Comparison of ENCODE assay signal across 22 cellular contexts in genomic region chr2:238489896-238490295, GRCh38.
DNase-seq lines count a peak whose midpoint lies in the region; ATAC-seq and TF ChIP-seq lines count a peak whose summit lies in the region.
"Had no signal": no experiment of that assay in that cellular context is flagged by ENCODE, and none has a peak within 500 bp of the region (broad histone marks: within the 10 kb centered on the region; RNA-seq: fewer than 3 reads in every experiment).

No MANE protein-coding gene starts in this region.

- TF ChIP-seq EP300 in esophagus muscularis mucosa (IDR thresholded peaks at IDR 0.05): no peak

- ATAC-seq in activated naive CD8-positive, alpha-beta T cell treated with anti-CD3 and anti-CD28 coated beads, Interleukin-2, amount 10 ng/mL, durations not matched to agents 7 days and 5 days (ENCODE audit: low read depth): no peak
- ATAC-seq in activated naive CD8-positive, alpha-beta T cell treated with anti-CD3 and anti-CD28 coated beads, Interleukin-2, amount 50 U/mL, for 24 hours: no peak
- ATAC-seq: GM12878, HCT116 had no signal

- H3K4me3 Mint-ChIP-seq in activated naive CD8-positive, alpha-beta T cell treated with anti-CD3 and anti-CD28 coated beads, Interleukin-2, amount 10 ng/mL, durations not matched to agents 7 days and 5 days: no peak overlapping the region
- no peak overlapping the region for H3K4me3 Mint-ChIP-seq in activated naive CD8-positive, alpha-beta T cell treated with anti-CD3 and anti-CD28 coated beads, Interleukin-2, amount 50 U/mL, for 24 hours
- H3K4me3 Mint-ChIP-seq in osteocyte (ENCODE audit: unreplicated experiment): no peak overlapping the region
- H3K4me3 Mint-ChIP-seq: CD4-positive, CD25-positive, alpha-beta regulatory T cell; CD8-positive, alpha-beta memory T cell; HFFc6 had no signal

- no peak overlapping the region for H3K27ac ChIP-seq in esophagus muscularis mucosa (replicated peaks in 1 of 4)
- H3K27ac ChIP-seq: HL-60 had no signal

- no peaks in the 10 kb centered on the region for H3K4me1 ChIP-seq in esophagus muscularis mucosa
- H3K4me1 ChIP-seq: BE2C had no signal

- H3K27ac Mint-ChIP-seq in activated naive CD8-positive, alpha-beta T cell treated with anti-CD3 and anti-CD28 coated beads, Interleukin-2, amount 10 ng/mL, durations not matched to agents 7 days and 5 days: no peak overlapping the region
- H3K27ac Mint-ChIP-seq in activated naive CD8-positive, alpha-beta T cell treated with anti-CD3 and anti-CD28 coated beads, Interleukin-2, amount 50 U/mL, for 24 hours: no peak overlapping the region
- no peak overlapping the region for H3K27ac Mint-ChIP-seq in osteocyte (ENCODE audit: unreplicated experiment)
- H3K27ac Mint-ChIP-seq: CD4-positive, CD25-positive, alpha-beta regulatory T cell; CD8-positive, alpha-beta memory T cell; HFFc6 had no signal

- POLR2A ChIA-PET in activated naive CD8-positive, alpha-beta T cell treated with anti-CD3 and anti-CD28 coated beads, Interleukin-2, amount 10 ng/mL, durations not matched to agents 7 days and 5 days (lab: Charles Lee): no interaction called here

- no peaks in the 10 kb centered on the region for H3K9me3 ChIP-seq in esophagus muscularis mucosa
- H3K9me3 ChIP-seq: BE2C had no signal

- peak; percentile 9 for DNase-seq in activated naive CD8-positive, alpha-beta T cell treated with anti-CD3 and anti-CD28 coated beads, Interleukin-2, amount 10 ng/mL, durations not matched to agents 7 days and 5 days
- DNase-seq in activated naive CD8-positive, alpha-beta T cell treated with anti-CD3 and anti-CD28 coated beads, Interleukin-2, amount 50 U/mL, for 24 hours: no peak
- DNase-seq in esophagus muscularis mucosa (ENCODE audit: extremely low spot score): peak; percentile 81
- peak; percentile 59 for DNase-seq in osteocyte (ENCODE audit: extremely low spot score, unreplicated experiment)
- DNase-seq in NCI-H1694 (lab: John Stamatoyannopoulos, UW): no peak
- no peak for DNase-seq in NCI-H2196 treated with DMSO at 0.1 percent for 48 hours (lab: John Stamatoyannopoulos, UW; ENCODE audit: unreplicated experiment)
- DNase-seq: ACHN; BE2C; C1 segment of cervical spinal cord; CD4-positive, CD25-positive, alpha-beta regulatory T cell; COR-L47; DMS 273 treated with DMSO at 0.1 percent for 48 hours; DMS53; DND-41; EL; GOT3; H7; HFFc6 had no signal

- intact Hi-C loops in esophagus muscularis mucosa (cut with DNase I): no loop called here

- H3K4me3 ChIP-seq in esophagus muscularis mucosa: no peak overlapping the region
- H3K4me3 ChIP-seq: GM12878 had no signal

- H3K27me3 Mint-ChIP-seq in activated naive CD8-positive, alpha-beta T cell treated with anti-CD3 and anti-CD28 coated beads, Interleukin-2, amount 10 ng/mL, durations not matched to agents 7 days and 5 days: no peaks in the 10 kb centered on the region
- no peaks in the 10 kb centered on the region for H3K27me3 Mint-ChIP-seq in activated naive CD8-positive, alpha-beta T cell treated with anti-CD3 and anti-CD28 coated beads, Interleukin-2, amount 50 U/mL, for 24 hours
- peaks cover 6% of the 10 kb centered on the region for H3K27me3 Mint-ChIP-seq in osteocyte (ENCODE audit: unreplicated experiment)

- TF ChIP-seq POLR2A in esophagus muscularis mucosa (IDR thresholded peaks at IDR 0.05; ENCODE audit: low read depth): no peak

- peaks cover 2% of the 10 kb centered on the region for H3K36me3 Mint-ChIP-seq in activated naive CD8-positive, alpha-beta T cell treated with anti-CD3 and anti-CD28 coated beads, Interleukin-2, amount 10 ng/mL, durations not matched to agents 7 days and 5 days
- H3K36me3 Mint-ChIP-seq in activated naive CD8-positive, alpha-beta T cell treated with anti-CD3 and anti-CD28 coated beads, Interleukin-2, amount 50 U/mL, for 24 hours (ENCODE audit: low read depth): no peaks in the 10 kb centered on the region
- no peaks in the 10 kb centered on the region for H3K36me3 Mint-ChIP-seq in osteocyte (ENCODE audit: unreplicated experiment)
- H3K36me3 Mint-ChIP-seq: CD4-positive, CD25-positive, alpha-beta regulatory T cell; CD8-positive, alpha-beta memory T cell had no signal

- no peaks in the 10 kb centered on the region for H3K9me3 Mint-ChIP-seq in activated naive CD8-positive, alpha-beta T cell treated with anti-CD3 and anti-CD28 coated beads, Interleukin-2, amount 10 ng/mL, durations not matched to agents 7 days and 5 days
- H3K9me3 Mint-ChIP-seq in activated naive CD8-positive, alpha-beta T cell treated with anti-CD3 and anti-CD28 coated beads, Interleukin-2, amount 50 U/mL, for 24 hours: no peaks in the 10 kb centered on the region
- no peaks in the 10 kb centered on the region for H3K9me3 Mint-ChIP-seq in osteocyte (ENCODE audit: unreplicated experiment)
- H3K9me3 Mint-ChIP-seq: CD4-positive, CD25-positive, alpha-beta regulatory T cell; CD8-positive, alpha-beta memory T cell; HFFc6 had no signal

- peaks cover 34% of the 10 kb centered on the region for H3K4me1 Mint-ChIP-seq in activated naive CD8-positive, alpha-beta T cell treated with anti-CD3 and anti-CD28 coated beads, Interleukin-2, amount 10 ng/mL, durations not matched to agents 7 days and 5 days
- peaks cover 16% of the 10 kb centered on the region for H3K4me1 Mint-ChIP-seq in activated naive CD8-positive, alpha-beta T cell treated with anti-CD3 and anti-CD28 coated beads, Interleukin-2, amount 50 U/mL, for 24 hours
- H3K4me1 Mint-ChIP-seq in osteocyte (ENCODE audit: unreplicated experiment): no peaks in the 10 kb centered on the region

- TF ChIP-seq CTCF in esophagus muscularis mucosa (IDR thresholded peaks at IDR 0.05): no peak
- no peak for TF ChIP-seq CTCF in osteocyte (IDR thresholded peaks at IDR 0.05)

- peaks cover 0 to 5% (median 0%) of the 10 kb centered on the region in 4 donors for H3K27me3 ChIP-seq in esophagus muscularis mucosa
- H3K27me3 ChIP-seq: BE2C had no signal

- H3K36me3 ChIP-seq in esophagus muscularis mucosa: no peaks in the 10 kb centered on the region
- H3K36me3 ChIP-seq: BE2C had no signal

Comparison
In these comparisons a context has a peak if more than half of its experiments do, and no peak if none do; other contexts are left out.
1. DNase-seq: peak in activated naive CD8-positive, alpha-beta T cell treated with anti-CD3 and anti-CD28 coated beads, Interleukin-2, amount 10 ng/mL, durations not matched to agents 7 days and 5 days (single experiment), esophagus muscularis mucosa (single experiment) and osteocyte (single experiment); none in activated naive CD8-positive, alpha-beta T cell treated with anti-CD3 and anti-CD28 coated beads, Interleukin-2, amount 50 U/mL, for 24 hours (single experiment), NCI-H1694 (single experiment) and NCI-H2196 treated with DMSO at 0.1 percent for 48 hours (single experiment).